15 cellular contexts compared by ENCODE assay signal in the genomic region with DNA sequence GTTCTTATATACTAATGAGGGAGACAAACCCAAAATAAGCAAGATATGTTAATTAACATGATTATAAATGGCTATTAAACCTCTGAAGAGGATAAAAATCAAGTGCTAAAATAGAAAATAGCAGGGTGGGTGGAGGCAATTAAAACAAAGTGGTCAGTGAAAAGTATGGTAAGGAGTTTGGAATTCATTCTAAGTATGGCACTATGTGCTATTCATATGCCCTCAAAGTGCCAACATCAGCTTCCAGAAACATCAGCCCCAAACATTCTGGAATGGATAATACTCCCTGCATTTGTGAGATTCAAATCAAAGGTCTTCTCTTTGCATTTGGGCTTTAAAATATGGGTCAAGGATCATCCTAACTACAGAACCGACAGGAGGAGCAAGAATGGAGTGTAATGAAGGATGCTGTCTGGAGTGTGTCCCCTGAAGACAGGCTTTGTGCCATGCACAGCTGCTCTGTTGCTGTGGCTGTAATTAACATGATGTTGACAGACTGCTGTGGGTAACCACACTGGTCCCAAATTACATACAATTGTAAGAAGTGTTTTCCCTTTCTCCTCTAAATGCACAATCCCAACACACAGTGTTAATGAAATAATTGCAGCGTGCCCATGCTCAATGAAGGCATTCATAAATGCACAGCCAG.
DNase-seq lines count a peak whose midpoint lies in the region; TF ChIP-seq lines count a peak whose summit lies in the region.
"Had no signal": no experiment of that assay in that cellular context is flagged by ENCODE, and none has a peak within 500 bp of the region (broad histone marks: within the 10 kb centered on the region; RNA-seq: fewer than 3 reads in every experiment).

No MANE protein-coding gene starts in this region.

- H3K36me3 Mint-ChIP-seq in nephron progenitor cell (ENCODE audit: low read depth) (no peaks in the 10 kb centered on the region), immature natural killer cell (no peaks in the 10 kb centered on the region)

- H3K4me1 Mint-ChIP-seq in nephron progenitor cell, result peaks cover 8% of the 10 kb centered on the region
- H3K4me1 Mint-ChIP-seq in immature natural killer cell, result no peaks in the 10 kb centered on the region

- no peaks in the 10 kb centered on the region for H3K9me3 ChIP-seq in GM23248 (ENCODE audit: low read depth)

- H3K27ac Mint-ChIP-seq in nephron progenitor cell, result peak overlapping the region; percentile 88
- no peak overlapping the region for H3K27ac Mint-ChIP-seq in immature natural killer cell
- H3K27ac Mint-ChIP-seq: H9 had no signal

- in situ Hi-C loops in GM23248 (cut with MboI), result no loop called here

- no peak overlapping the region for H3K4me3 ChIP-seq in GM23248

- H3K9ac ChIP-seq in GM23248, result no peak overlapping the region

- no peak overlapping the region for H2AFZ ChIP-seq in GM23248

- WGBS in GM23248 (ENCODE audit: low coverage in 1 of 2, low lambda C conversion rate in 2 of 2, missing lambda C conversion rate in 2 of 2), 2 experiments, result 43 to 47% methylated on average over 2 of the region's 2 CpGs

- no peak overlapping the region for H3K4me2 ChIP-seq in GM23248 (ENCODE audit: unreplicated experiment)

- no peaks in the 10 kb centered on the region for H4K20me1 ChIP-seq in GM23248 (ENCODE audit: insufficient read depth)

- DNase-seq in NCI-H1436 (lab: John Stamatoyannopoulos, UW) (peak; percentile 25), NCI-H1436 treated with DMSO at 0.1 percent for 48 hours (lab: John Stamatoyannopoulos, UW) (no peak), GM23248 (peak; percentile 21), NCI-H69 (lab: John Stamatoyannopoulos, UW) (peak; percentile 3), nephron progenitor cell (no peak), immature natural killer cell (no peak), NCI-H187 treated with DMSO at 0.1 percent for 48 hours (lab: John Stamatoyannopoulos, UW) (no peak), GM10266 (ENCODE audit: extremely low spot score) (no peak)
- DNase-seq: C1 segment of cervical spinal cord, H9, Kasumi-1, NCI-H1930, NCI-H226, NCI-H526 treated with DMSO at 0.1 percent for 48 hours, SHP77 had no signal

- no peaks in the 10 kb centered on the region for H3K9me2 ChIP-seq in GM23248 (ENCODE audit: insufficient read depth)

- H3K27me3 Mint-ChIP-seq in nephron progenitor cell (ENCODE audit: low read depth, poor library complexity) (peaks cover 4% of the 10 kb centered on the region), immature natural killer cell (ENCODE audit: low read depth in 3 of 3) (peaks cover 0 to 3% (median 3%) of the 10 kb centered on the region in 3 donors)

- H3K9me3 Mint-ChIP-seq in nephron progenitor cell, result no peaks in the 10 kb centered on the region
- no peaks in the 10 kb centered on the region for H3K9me3 Mint-ChIP-seq in immature natural killer cell
- H3K9me3 Mint-ChIP-seq: H9 had no signal

- no peaks in the 10 kb centered on the region for H3K79me2 ChIP-seq in GM23248 (ENCODE audit: insufficient read depth)

- H3K4me3 Mint-ChIP-seq in nephron progenitor cell, result no peak overlapping the region
- no peak overlapping the region for H3K4me3 Mint-ChIP-seq in immature natural killer cell
- H3K4me3 Mint-ChIP-seq: H9 had no signal

- H3K27ac ChIP-seq in GM23248, result no peak overlapping the region

- H3K4me1 ChIP-seq in GM23248 (ENCODE audit: insufficient read depth), result peaks cover 27% of the 10 kb centered on the region

- TF ChIP-seq CTCF in nephron progenitor cell (IDR thresholded peaks at IDR 0.05) (no peak), GM10266 (IDR thresholded peaks at IDR 0.05; ENCODE audit: control insufficient read depth, insufficient read depth, low read depth, missing control alignments) (no peak)

- H3K27me3 ChIP-seq in GM23248 (replicated peaks; ENCODE audit: insufficient read depth), result no peaks in the 10 kb centered on the region

- H3K36me3 ChIP-seq in GM23248 (ENCODE audit: low read depth), result no peaks in the 10 kb centered on the region

- H3F3A ChIP-seq in GM23248 (ENCODE audit: insufficient read depth), result peaks cover 18% of the 10 kb centered on the region; the same call in 1 of the 2 replicates

Comparison
In these comparisons a context has a peak if more than half of its experiments do, and no peak if none do; other contexts are left out.
1. DNase-seq: peak in NCI-H1436 (single experiment), GM23248 (single experiment) and NCI-H69 (single experiment); none in NCI-H1436 treated with DMSO at 0.1 percent for 48 hours (single experiment), nephron progenitor cell (single experiment), immature natural killer cell (0 of 3), NCI-H187 treated with DMSO at 0.1 percent for 48 hours (single experiment) and GM10266 (single experiment).